In the genomic region with DNA sequence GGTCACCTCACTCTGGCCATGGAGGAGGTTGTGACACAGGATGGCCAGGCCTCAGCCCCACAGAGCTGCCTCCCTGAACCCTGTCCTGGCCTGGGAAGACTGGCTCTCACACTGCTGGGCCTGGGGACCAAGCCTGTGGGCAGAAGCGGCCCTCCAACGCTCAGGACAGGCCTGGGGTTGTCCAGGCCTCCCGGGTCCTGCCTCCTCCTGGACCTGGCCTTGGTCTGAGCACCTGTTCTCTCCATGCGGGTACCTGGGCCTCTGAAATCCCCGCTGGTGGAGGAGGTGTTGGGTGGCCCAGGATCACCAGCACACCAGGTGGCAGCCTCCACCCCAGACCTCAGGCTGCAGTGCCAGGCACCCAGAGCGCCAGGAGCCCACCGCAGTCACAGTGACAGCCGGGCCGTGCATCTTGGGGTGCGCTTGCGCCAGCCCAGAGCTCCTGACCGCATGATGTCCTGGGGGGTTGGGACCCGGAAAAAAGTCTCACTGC, we compare ENCODE assay signal across 13 cellular contexts. TPM values are rescaled to one million over a fixed set of nuclear protein-coding genes. Genes with fewer than 3 reads are reported as not detected.
DNase-seq lines count a peak whose midpoint lies in the region; ATAC-seq, FAIRE-seq and TF ChIP-seq lines count a peak whose summit lies in the region.
"Had no signal": no experiment of that assay in that cellular context is flagged by ENCODE, and none has a peak within 500 bp of the region (broad histone marks: within the 10 kb centered on the region; RNA-seq: fewer than 3 reads in every experiment).

No MANE protein-coding gene starts in this region.

- FAIRE-seq in K562 (lab: Jason Lieb, UNC) = no peak

- H3K27me3 Mint-ChIP-seq in activated naive CD4-positive, alpha-beta T cell treated with anti-CD3 and anti-CD28 coated beads for 36 hours (ENCODE audit: low read depth) = no peaks in the 10 kb centered on the region
- H3K27me3 Mint-ChIP-seq in activated T-helper 2 cell treated with anti-CD3 and anti-CD28 coated beads, Interferon-gamma antibody, Interleukin-2, Interleukin-4, amounts not matched to agents 10 μg/mL and 5 μg/mL and 100 μg/mL, durations not matched to agents 14 hours and 24 hours and 36 hours (ENCODE audit: low read depth) = no peaks in the 10 kb centered on the region
- H3K27me3 Mint-ChIP-seq: activated naive CD8-positive, alpha-beta T cell had no signal

- H3K4me3 ChIP-seq in Loucy (ENCODE audit: low read length, poor library complexity, severe bottlenecking) = peak overlapping the region; percentile 48
- H3K4me3 ChIP-seq in K562 = no peak overlapping the region
- no peak overlapping the region for H3K4me3 ChIP-seq in smooth muscle cell
- H3K4me3 ChIP-seq in lower leg skin (ENCODE audit: low read depth, poor library complexity, severe bottlenecking) = no peak overlapping the region
- H3K4me3 ChIP-seq: uterus had no signal

- H3K36me3 ChIP-seq in Loucy (ENCODE audit: insufficient read depth, low read length) = no peaks in the 10 kb centered on the region
- no peaks in the 10 kb centered on the region for H3K36me3 ChIP-seq in K562 (ENCODE audit: control insufficient read depth, insufficient read depth, low read length)
- H3K36me3 ChIP-seq in smooth muscle cell (ENCODE audit: low read depth) = no peaks in the 10 kb centered on the region
- H3K36me3 ChIP-seq: uterus had no signal

- H3K79me2 ChIP-seq in Loucy (ENCODE audit: insufficient read depth, low read length) = no peaks in the 10 kb centered on the region
- H3K79me2 ChIP-seq in K562 (ENCODE audit: control insufficient read depth, insufficient read depth, low read length) = no peaks in the 10 kb centered on the region
- no peaks in the 10 kb centered on the region for H3K79me2 ChIP-seq in smooth muscle cell (ENCODE audit: low read depth)
- H3K79me2 ChIP-seq: parathyroid adenoma had no signal

- peak overlapping the region; percentile 60 for H3K4me3 Mint-ChIP-seq in activated naive CD4-positive, alpha-beta T cell treated with anti-CD3 and anti-CD28 coated beads for 36 hours
- H3K4me3 Mint-ChIP-seq in activated T-helper 2 cell treated with anti-CD3 and anti-CD28 coated beads, Interferon-gamma antibody, Interleukin-2, Interleukin-4, amounts not matched to agents 10 μg/mL and 5 μg/mL and 100 μg/mL, durations not matched to agents 14 hours and 24 hours and 36 hours (ENCODE audit: low read depth) = no peak overlapping the region
- H3K4me3 Mint-ChIP-seq: activated naive CD8-positive, alpha-beta T cell; endodermal cell had no signal

- TF ChIP-seq RAD21 in K562 (CRISPR knock-in tag; conservative IDR thresholded peaks at IDR 0.05 in 1 of 2, IDR thresholded peaks at IDR 0.05 in 1 of 2) = no peak

- no peak for TF ChIP-seq EP300 in K562 (IDR thresholded peaks at IDR 0.05; ENCODE audit: low read length)

- H3K36me3 Mint-ChIP-seq in activated naive CD4-positive, alpha-beta T cell treated with anti-CD3 and anti-CD28 coated beads for 36 hours (ENCODE audit: low read depth) = no peaks in the 10 kb centered on the region
- H3K36me3 Mint-ChIP-seq in activated T-helper 2 cell treated with anti-CD3 and anti-CD28 coated beads, Interferon-gamma antibody, Interleukin-2, Interleukin-4, amounts not matched to agents 10 μg/mL and 5 μg/mL and 100 μg/mL, durations not matched to agents 14 hours and 24 hours and 36 hours (ENCODE audit: low read depth) = no peaks in the 10 kb centered on the region
- H3K36me3 Mint-ChIP-seq: activated naive CD8-positive, alpha-beta T cell had no signal

- peak overlapping the region; percentile 43 for H3K4me2 ChIP-seq in Loucy (ENCODE audit: low read depth, low read length, poor library complexity, severe bottlenecking)
- H3K4me2 ChIP-seq in K562 (ENCODE audit: insufficient read depth, low read length) = no peak overlapping the region
- H3K4me2 ChIP-seq in smooth muscle cell = no peak overlapping the region

- no peaks in the 10 kb centered on the region for H4K20me1 ChIP-seq in Loucy (ENCODE audit: insufficient read depth, low read length, poor library complexity, severe bottlenecking)
- H4K20me1 ChIP-seq in K562 (replicated peaks; ENCODE audit: control insufficient read depth, insufficient read depth, low read length) = no peaks in the 10 kb centered on the region
- no peaks in the 10 kb centered on the region for H4K20me1 ChIP-seq in smooth muscle cell (ENCODE audit: low read depth)

- H3K9me1 ChIP-seq in K562 (ENCODE audit: control insufficient read depth, insufficient read depth, low read length) = no peaks in the 10 kb centered on the region

- H3K4me1 ChIP-seq in Loucy (ENCODE audit: insufficient read depth, low read length, poor library complexity, severe bottlenecking) (peaks cover 6% of the 10 kb centered on the region), K562 (replicated peaks in 1 of 2; ENCODE audit: control insufficient read depth in 2 of 2, insufficient read depth in 2 of 2, low read length in 2 of 2) (peaks cover 8 to 71% of the 10 kb centered on the region in 2 experiments; a peak in 3 of 5 replicates), smooth muscle cell (ENCODE audit: low read depth) (peaks cover 12% of the 10 kb centered on the region)
- H3K4me1 ChIP-seq: uterus had no signal

- WGBS in K562 (ENCODE audit: insufficient coverage, low coverage, missing lambda C conversion rate) = 92% methylated on average over 2 of the region's 13 CpGs
- 94% methylated on average over 13 of the region's 13 CpGs for WGBS in smooth muscle cell (ENCODE audit: low lambda C conversion rate)
- WGBS in lower leg skin, 2 donors = 93 to 95% methylated on average over 8 to 12 of the region's 13 CpGs

- peaks cover 9% of the 10 kb centered on the region for H3K4me1 Mint-ChIP-seq in activated naive CD4-positive, alpha-beta T cell treated with anti-CD3 and anti-CD28 coated beads for 36 hours (ENCODE audit: low read depth)
- peaks cover 8% of the 10 kb centered on the region for H3K4me1 Mint-ChIP-seq in activated T-helper 2 cell treated with anti-CD3 and anti-CD28 coated beads, Interferon-gamma antibody, Interleukin-2, Interleukin-4, amounts not matched to agents 10 μg/mL and 5 μg/mL and 100 μg/mL, durations not matched to agents 14 hours and 24 hours and 36 hours (ENCODE audit: low read depth)
- H3K4me1 Mint-ChIP-seq: endodermal cell had no signal

- H3K9ac ChIP-seq in Loucy (ENCODE audit: low read depth, low read length, poor library complexity, severe bottlenecking) = peak overlapping the region; percentile 56
- H3K9ac ChIP-seq in K562 (ENCODE audit: insufficient read depth in 1 of 2, low read depth in 2 of 2, low read length in 2 of 2) = peak overlapping the region in 1 of 2 experiments; percentile 69; a peak in 1 of 4 replicates
- no peak overlapping the region for H3K9ac ChIP-seq in smooth muscle cell (ENCODE audit: low read depth)
- H3K9ac ChIP-seq: parathyroid adenoma had no signal

- no peaks in the 10 kb centered on the region for H3K9me3 ChIP-seq in Loucy (ENCODE audit: insufficient read depth, low read depth, low read length)
- no peaks in the 10 kb centered on the region for H3K9me3 ChIP-seq in K562 (replicated peaks; ENCODE audit: control insufficient read depth, insufficient read depth, low read depth, low read length)
- H3K9me3 ChIP-seq in smooth muscle cell (replicated peaks; ENCODE audit: low read depth) = no peaks in the 10 kb centered on the region
- H3K9me3 ChIP-seq: uterus had no signal

- ATAC-seq in K562 = no peak
- ATAC-seq: SK-N-SH treated with all-trans-retinoic acid at 6 μM for 48 hours had no signal

- TF ChIP-seq CTCF in Loucy (conservative IDR thresholded peaks at IDR 0.05; ENCODE audit: low read length) (no peak), K562 (IDR thresholded peaks at IDR 0.05 in 2 of 3, conservative IDR thresholded peaks at IDR 0.05 in 1 of 3; ENCODE audit: insufficient read depth in 2 of 3, low read depth in 1 of 3, low read length in 3 of 3) (no peak), smooth muscle cell (IDR thresholded peaks at IDR 0.05; ENCODE audit: borderline replicate concordance, insufficient read depth, poor library complexity, severe bottlenecking) (no peak), lower leg skin (IDR thresholded peaks at IDR 0.05) (no peak)

- H3K9me2 ChIP-seq in Loucy (replicated peaks; ENCODE audit: low read depth, low read length) = no peaks in the 10 kb centered on the region

- H3K27ac ChIP-seq in K562 (ENCODE audit: extremely low read depth, low read depth, low read length) = peak overlapping the region; percentile 68; the same call in 2 of the 3 replicates
- H3K27ac ChIP-seq in smooth muscle cell (ENCODE audit: low read depth) = peak overlapping the region; percentile 24
- H3K27ac ChIP-seq: parathyroid adenoma, uterus had no signal

- TF ChIP-seq POLR2A in K562 (conservative IDR thresholded peaks at IDR 0.05) (no peak), lower leg skin (IDR thresholded peaks at IDR 0.05) (no peak)

- intact Hi-C loops in activated naive CD4-positive, alpha-beta T cell treated with anti-CD3 and anti-CD28 coated beads for 36 hours (cut with micrococcal nuclease) = no loop called here
- intact Hi-C loops in K562 (cut with micrococcal nuclease) (no loop called here), lower leg skin (cut with DNase I; ENCODE audit: low total_unique reads) (no loop called here)
- intact Hi-C loops in activated T-helper 2 cell treated with anti-CD3 and anti-CD28 coated beads, Interferon-gamma antibody, Interleukin-2, Interleukin-4, amounts not matched to agents 10 μg/mL and 5 μg/mL and 100 μg/mL, durations not matched to agents 14 hours and 24 hours and 36 hours (cut with micrococcal nuclease) = no loop called here

- CTCF ChIA-PET in activated naive CD4-positive, alpha-beta T cell treated with anti-CD3 and anti-CD28 coated beads for 36 hours (lab: Charles Lee) = no interaction called here
- CTCF ChIA-PET in K562 (lab: Yijun Ruan, JAX; ENCODE audit: low intra/inter-chr PET ratio) = no interaction called here

- BruUV-seq in K562 (replicated peaks; lab: Mats Ljungman, UMichigan) = no TSS peak

- in situ Hi-C loops in K562 (cut with MboI) = no loop called here

- H3K9me3 Mint-ChIP-seq in activated naive CD4-positive, alpha-beta T cell treated with anti-CD3 and anti-CD28 coated beads for 36 hours = no peaks in the 10 kb centered on the region
- no peaks in the 10 kb centered on the region for H3K9me3 Mint-ChIP-seq in activated T-helper 2 cell treated with anti-CD3 and anti-CD28 coated beads, Interferon-gamma antibody, Interleukin-2, Interleukin-4, amounts not matched to agents 10 μg/mL and 5 μg/mL and 100 μg/mL, durations not matched to agents 14 hours and 24 hours and 36 hours

- POLR2A ChIA-PET in K562 (lab: Yijun Ruan, JAX) = interaction anchor here (0.7 kb wide), 1 partner anchor 53 kb away, joined by 3 read pairs; no protein-coding TSS in a partner anchor

- 0 out of 2 replicates have a peak, but pooled peaks cover 5% of the 10 kb centered on the region for H3F3A ChIP-seq in Loucy (ENCODE audit: low read depth)
- H3F3A ChIP-seq in smooth muscle cell (ENCODE audit: low read depth) = no peaks in the 10 kb centered on the region

- peak overlapping the region; percentile 66 for H3K27ac Mint-ChIP-seq in activated naive CD4-positive, alpha-beta T cell treated with anti-CD3 and anti-CD28 coated beads for 36 hours
- no peak overlapping the region for H3K27ac Mint-ChIP-seq in activated T-helper 2 cell treated with anti-CD3 and anti-CD28 coated beads, Interferon-gamma antibody, Interleukin-2, Interleukin-4, amounts not matched to agents 10 μg/mL and 5 μg/mL and 100 μg/mL, durations not matched to agents 14 hours and 24 hours and 36 hours
- H3K27ac Mint-ChIP-seq: activated naive CD8-positive, alpha-beta T cell; endodermal cell had no signal

- H2AFZ ChIP-seq in Loucy (ENCODE audit: low read length) (no peak overlapping the region), K562 (ENCODE audit: low read depth, low read length) (no peak overlapping the region), smooth muscle cell (ENCODE audit: low read depth) (no peak overlapping the region)
- H2AFZ ChIP-seq: parathyroid adenoma had no signal

- H3K27me3 ChIP-seq in Loucy (ENCODE audit: insufficient read depth, low read length, poor library complexity, severe bottlenecking) (no peaks in the 10 kb centered on the region), K562 (ENCODE audit: control insufficient read depth in 2 of 2, insufficient read depth in 2 of 2, low read length in 2 of 2) (no peaks in the 10 kb centered on the region), smooth muscle cell (ENCODE audit: low read depth) (no peaks in the 10 kb centered on the region)
- H3K27me3 ChIP-seq: uterus had no signal

- no peak for DNase-seq in activated naive CD4-positive, alpha-beta T cell treated with anti-CD3 and anti-CD28 coated beads for 36 hours
- DNase-seq in activated naive CD4-positive, alpha-beta T cell treated with Interleukin-2 at 50 U/mL for 16 hours = no peak
- DNase-seq in K562 (ENCODE audit: extremely low read depth in 1 of 4, low spot score in 3 of 4) (no peak), smooth muscle cell (lab: John Stamatoyannopoulos, UW; ENCODE audit: unreplicated experiment) (no peak), lower leg skin (ENCODE audit: low spot score in 2 of 2) (no peak), DMS53 (lab: John Stamatoyannopoulos, UW) (no peak)
- no peak for DNase-seq in activated T-helper 2 cell treated with anti-CD3 and anti-CD28 coated beads, Interferon-gamma antibody, Interleukin-2, Interleukin-4, amounts not matched to agents 10 μg/mL and 5 μg/mL and 100 μg/mL, durations not matched to agents 14 hours and 24 hours and 36 hours (ENCODE audit: low spot score)
- DNase-seq: endodermal cell, uterus had no signal

RNA-seq across cellular contexts. Expression of a gene that starts 16.1 kb away (rescaled TPM):
- 100 to 1,000 TPM; 202 to 210 TPM for total RNA-seq in activated naive CD4-positive, alpha-beta T cell treated with anti-CD3 and anti-CD28 coated beads for 36 hours
- 8.4 and 19.1 TPM in 2 replicates for total RNA-seq in K562 (2011; cell fraction: chromatin; rRNA removed; ENCODE audit: low replicate concordance)
- 31.2 and 35.0 TPM in 2 replicates for total RNA-seq in K562 (2011; cell fraction: nucleolus; rRNA removed)
- total RNA-seq in K562 (2011; cell fraction: nucleoplasm; rRNA removed) = 9.8 and 13.2 TPM in 2 replicates
- 37.0 and 41.1 TPM in 2 replicates for total RNA-seq in K562 (2014; rRNA removed)
- total RNA-seq in K562 (2014; rRNA removed; fragmentation: Illumina TruSeq; extraction: Trizol) = 4.2 and 4.3 TPM in 2 replicates
- 11.9 and 13.8 TPM in 2 replicates for total RNA-seq in K562 (2015; rRNA removed; fragmentation: Illumina TruSeq; extraction: Trizol)
- total RNA-seq in K562 (2021) = 40.5 and 41.3 TPM in 2 replicates
- 5.3 and 8.0 TPM in 2 replicates for polyA plus RNA-seq in K562 (2011; rRNA removed)
- 13.4 and 28.9 TPM in 2 replicates for polyA plus RNA-seq in K562 (2011; cell fraction: cytosol; rRNA removed)
- polyA plus RNA-seq in K562 (2011; cell fraction: nucleus; rRNA removed) = 36.6 and 49.9 TPM in 2 replicates
- polyA plus RNA-seq in K562 (2012) = 18.0 and 35.9 TPM in 2 replicates
- 4.4 and 11.4 TPM in 2 replicates for polyA plus RNA-seq in K562 (2014; fragmentation: Illumina TruSeq; extraction: Trizol)
- polyA plus RNA-seq in K562 (2014; fragmentation: Nextera tagmentation; extraction: Ambion mirVana) = under 1 TPM; 0.24 to 0.57 TPM
- polyA plus RNA-seq in K562 (2014; rRNA removed) = 34.1 and 35.4 TPM in 2 replicates
- polyA minus RNA-seq in K562 (2011; rRNA and poly(A)+ RNA removed) = 0.99 and 1.4 TPM in 2 replicates
- 7.1 and 7.7 TPM in 2 replicates for polyA minus RNA-seq in K562 (2011; cell fraction: cytosol; rRNA and poly(A)+ RNA removed)
- 10.2 and 10.6 TPM in 2 replicates for polyA minus RNA-seq in K562 (2011; cell fraction: nucleus; rRNA and poly(A)+ RNA removed)
- 19.1 and 20.1 TPM in 2 replicates for total RNA-seq in smooth muscle cell
- 43.3 and 51.9 TPM in 2 replicates for polyA plus RNA-seq in smooth muscle cell
- 215 TPM in 2 replicates for total RNA-seq in activated T-helper 2 cell treated with anti-CD3 and anti-CD28 coated beads, Interferon-gamma antibody, Interleukin-2, Interleukin-4, amounts not matched to agents 10 μg/mL and 5 μg/mL and 100 μg/mL, durations not matched to agents 14 hours and 24 hours and 36 hours
- total RNA-seq in lower leg skin = 100 to 1,000 TPM; 149 to 181 (median 163) TPM

RNA-seq across cellular contexts. Expression of a gene that starts 26.0 kb away (rescaled TPM):
- 10 to 100 TPM; 15.3 to 16.2 TPM for total RNA-seq in activated naive CD4-positive, alpha-beta T cell treated with anti-CD3 and anti-CD28 coated beads for 36 hours
- total RNA-seq in K562 (2011; cell fraction: chromatin; rRNA removed; ENCODE audit: low replicate concordance) = 25.0 and 46.1 TPM in 2 replicates
- 45.8 and 49.4 TPM in 2 replicates for total RNA-seq in K562 (2011; cell fraction: nucleolus; rRNA removed)
- 32.0 and 37.3 TPM in 2 replicates for total RNA-seq in K562 (2011; cell fraction: nucleoplasm; rRNA removed)
- total RNA-seq in K562 (2014; rRNA removed) (25.3 and 33.2 TPM in 2 replicates), K562 (2014; rRNA removed; fragmentation: Illumina TruSeq; extraction: Trizol) (4.9 and 6.3 TPM in 2 replicates), K562 (2015; rRNA removed; fragmentation: Illumina TruSeq; extraction: Trizol) (10.1 and 10.7 TPM in 2 replicates), K562 (2021) (19.5 and 19.8 TPM in 2 replicates), smooth muscle cell (47.4 and 52.7 TPM in 2 replicates), lower leg skin (10 to 100 TPM in 3 of 4 donors, 1 to 10 TPM in 1; 9.1 to 28.0 (median 18.0) TPM)
- polyA plus RNA-seq in K562 (2011; rRNA removed) (8.8 and 12.4 TPM in 2 replicates), K562 (2014; fragmentation: Illumina TruSeq; extraction: Trizol) (6.3 and 9.3 TPM in 2 replicates), K562 (2014; fragmentation: Nextera tagmentation; extraction: Ambion mirVana) (1 to 10 TPM in 1 of 2 experiments, under 1 TPM in 1; 0.96 to 1.5 TPM), K562 (2014; rRNA removed) (19.9 and 22.4 TPM in 2 replicates), smooth muscle cell (100 and 127 TPM in 2 replicates)
- polyA plus RNA-seq in K562 (2011; cell fraction: cytosol; rRNA removed) = 12.4 and 16.3 TPM in 2 replicates
- 34.7 and 37.7 TPM in 2 replicates for polyA plus RNA-seq in K562 (2011; cell fraction: nucleus; rRNA removed)
- 18.1 and 28.6 TPM in 2 replicates for polyA plus RNA-seq in K562 (2012)
- 2.1 and 2.4 TPM in 2 replicates for polyA minus RNA-seq in K562 (2011; rRNA and poly(A)+ RNA removed)
- 5.1 and 6.0 TPM in 2 replicates for polyA minus RNA-seq in K562 (2011; cell fraction: cytosol; rRNA and poly(A)+ RNA removed)
- 5.1 and 5.8 TPM in 2 replicates for polyA minus RNA-seq in K562 (2011; cell fraction: nucleus; rRNA and poly(A)+ RNA removed)
- 49.9 and 52.9 TPM in 2 replicates for total RNA-seq in activated T-helper 2 cell treated with anti-CD3 and anti-CD28 coated beads, Interferon-gamma antibody, Interleukin-2, Interleukin-4, amounts not matched to agents 10 μg/mL and 5 μg/mL and 100 μg/mL, durations not matched to agents 14 hours and 24 hours and 36 hours

RNA-seq across cellular contexts. Expression of a gene that starts 26.2 kb away (rescaled TPM):
- 1 to 10 TPM; 7.4 to 9.6 TPM for total RNA-seq in activated naive CD4-positive, alpha-beta T cell treated with anti-CD3 and anti-CD28 coated beads for 36 hours
- total RNA-seq in K562 (2011; cell fraction: chromatin; rRNA removed; ENCODE audit: low replicate concordance) = 6.2 and 18.5 TPM in 2 replicates
- total RNA-seq in K562 (2011; cell fraction: nucleolus; rRNA removed) = 20.3 and 21.8 TPM in 2 replicates
- 13.6 and 15.7 TPM in 2 replicates for total RNA-seq in K562 (2011; cell fraction: nucleoplasm; rRNA removed)
- 3.4 and 5.8 TPM in 2 replicates for total RNA-seq in K562 (2014; rRNA removed)
- total RNA-seq in K562 (2014; rRNA removed; fragmentation: Illumina TruSeq; extraction: Trizol) = 0.83 and 2.0 TPM in 2 replicates
- 3.7 and 3.8 TPM in 2 replicates for total RNA-seq in K562 (2015; rRNA removed; fragmentation: Illumina TruSeq; extraction: Trizol)
- 8.5 and 11.0 TPM in 2 replicates for total RNA-seq in K562 (2021)
- polyA plus RNA-seq in K562 (2011; rRNA removed) = 2.6 and 3.9 TPM in 2 replicates
- polyA plus RNA-seq in K562 (2011; cell fraction: cytosol; rRNA removed) = 2.9 and 4.5 TPM in 2 replicates
- 14.0 and 20.4 TPM in 2 replicates for polyA plus RNA-seq in K562 (2011; cell fraction: nucleus; rRNA removed)
- 8.3 and 9.5 TPM in 2 replicates for polyA plus RNA-seq in K562 (2012)
- polyA plus RNA-seq in K562 (2014; fragmentation: Illumina TruSeq; extraction: Trizol) = 4.0 and 7.3 TPM in 2 replicates
- polyA plus RNA-seq in K562 (2014; fragmentation: Nextera tagmentation; extraction: Ambion mirVana) = under 1 TPM; 0.20 to 0.62 TPM
- polyA plus RNA-seq in K562 (2014; rRNA removed) = 4.9 and 5.8 TPM in 2 replicates
- 2.2 and 3.7 TPM in 2 replicates for polyA minus RNA-seq in K562 (2011; rRNA and poly(A)+ RNA removed)
- 3.6 and 3.7 TPM in 2 replicates for polyA minus RNA-seq in K562 (2011; cell fraction: cytosol; rRNA and poly(A)+ RNA removed)
- 1.4 and 2.8 TPM in 2 replicates for polyA minus RNA-seq in K562 (2011; cell fraction: nucleus; rRNA and poly(A)+ RNA removed)
- total RNA-seq in smooth muscle cell = 12.7 and 13.9 TPM in 2 replicates
- 42.7 and 45.9 TPM in 2 replicates for polyA plus RNA-seq in smooth muscle cell
- 15.5 and 16.5 TPM in 2 replicates for total RNA-seq in activated T-helper 2 cell treated with anti-CD3 and anti-CD28 coated beads, Interferon-gamma antibody, Interleukin-2, Interleukin-4, amounts not matched to agents 10 μg/mL and 5 μg/mL and 100 μg/mL, durations not matched to agents 14 hours and 24 hours and 36 hours
- 10 to 100 TPM in 3 of 4 donors, 1 to 10 TPM in 1; 7.5 to 25.6 (median 16.1) TPM for total RNA-seq in lower leg skin
